ENCODE assay signal across 8 cellular contexts in genomic region chr6:142871910-142872331, GRCh38.
A peak's percentile ranks its signal among the peaks of the same experiment; 100 is the strongest.
DNase-seq lines count a peak whose midpoint lies in the region; ATAC-seq and TF ChIP-seq lines count a peak whose summit lies in the region.

No MANE protein-coding gene starts in this region.

- H3K4me1 ChIP-seq in left ventricle myocardium inferior (peaks cover 82% of the 10 kb centered on the region), mesendoderm (ENCODE audit: control insufficient read depth, low read depth, low read length) (peaks cover 18% of the 10 kb centered on the region)

- H2BK15ac ChIP-seq in mesendoderm (replicated peaks; ENCODE audit: low read depth) = no peak overlapping the region

- no peaks in the 10 kb centered on the region for H3K79me1 ChIP-seq in mesendoderm (ENCODE audit: low read length)

- peak overlapping the region; percentile 9 for H3K4me3 ChIP-seq in left ventricle myocardium inferior
- no peak overlapping the region for H3K4me3 ChIP-seq in mesendoderm (ENCODE audit: low read length)

- H2BK120ac ChIP-seq in mesendoderm (ENCODE audit: low read depth, low read length) = no peak overlapping the region

- DNase-seq in COLO829 (ENCODE audit: low spot score) = peak; percentile 94
- peak; percentile 96 for DNase-seq in HT1080 (ENCODE audit: low read depth)
- DNase-seq in activated naive CD4-positive, alpha-beta T cell treated with Interleukin-2 at 50 U/mL for 16 hours = peak; percentile 64
- no peak for DNase-seq in left ventricle myocardium inferior
- peak; percentile 32 to 47 for DNase-seq in stimulated activated CD8-positive, alpha-beta memory T cell treated with anti-CD3 and anti-CD28 coated beads, Interleukin-15, amount 100 ng/mL, for 48 hours (ENCODE audit: low read depth in 2 of 2)
- DNase-seq in mesendoderm = no peak
- DNase-seq in SIG-M5 (lab: John Stamatoyannopoulos, UW) = no peak

- H2AK5ac ChIP-seq in mesendoderm (ENCODE audit: low read length) = no peak overlapping the region

- no peak overlapping the region for H3K4ac ChIP-seq in mesendoderm (ENCODE audit: low read depth, low read length)

- no peak overlapping the region for H3K4me2 ChIP-seq in mesendoderm (ENCODE audit: low read length)

- H3K18ac ChIP-seq in mesendoderm (ENCODE audit: low read length) = no peak overlapping the region

- WGBS in mesendoderm (ENCODE audit: extremely low coverage, insufficient coverage, low lambda C conversion rate) = no CpG with 5 or more reads among the region's 4 CpGs

- H4K5ac ChIP-seq in mesendoderm (ENCODE audit: low read length) = no peak overlapping the region

- H3K27me3 ChIP-seq in left ventricle myocardium inferior (ENCODE audit: low read depth) (no peaks in the 10 kb centered on the region), mesendoderm (ENCODE audit: insufficient read depth, low read length, poor library complexity) (no peaks in the 10 kb centered on the region)

- no peaks in the 10 kb centered on the region for H3K9me3 ChIP-seq in left ventricle myocardium inferior (replicated peaks)

- H3K23ac ChIP-seq in mesendoderm (ENCODE audit: low read length) = no peak overlapping the region

- H3K79me2 ChIP-seq in mesendoderm (ENCODE audit: control insufficient read depth, insufficient read depth, low read length) = no peaks in the 10 kb centered on the region

- no peak overlapping the region for H3K9ac ChIP-seq in mesendoderm (ENCODE audit: low read length)

- H2BK5ac ChIP-seq in mesendoderm (ENCODE audit: low read length) = no peak overlapping the region

- peak; percentile 97 for ATAC-seq in GM21447 (IDR thresholded peaks at IDR 0.05; ENCODE audit: unreplicated experiment)

- intact Hi-C loops in left ventricle myocardium inferior (cut with micrococcal nuclease) = no loop called here

- no peak for TF ChIP-seq CTCF in left ventricle myocardium inferior (IDR thresholded peaks at IDR 0.05; ENCODE audit: borderline replicate concordance)

- H3K27ac ChIP-seq in left ventricle myocardium inferior (replicated peaks) (peak overlapping the region; percentile 73), mesendoderm (ENCODE audit: low read depth, low read length) (no peak overlapping the region)

- H3K56ac ChIP-seq in mesendoderm (ENCODE audit: low read length) = no peak overlapping the region

- H3K36me3 ChIP-seq in left ventricle myocardium inferior (no peaks in the 10 kb centered on the region), mesendoderm (ENCODE audit: control insufficient read depth, insufficient read depth, low read length) (no peaks in the 10 kb centered on the region)

- no peak overlapping the region for H4K8ac ChIP-seq in mesendoderm (ENCODE audit: low read depth, low read length)

Comparison
In these comparisons a context has a peak if more than half of its experiments do, and no peak if none do; other contexts are left out.
1. DNase-seq: peak in COLO829 (single experiment), HT1080 (single experiment), activated naive CD4-positive, alpha-beta T cell treated with Interleukin-2 at 50 U/mL for 16 hours (single experiment) and stimulated activated CD8-positive, alpha-beta memory T cell treated with anti-CD3 and anti-CD28 coated beads, Interleukin-15, amount 100 ng/mL, for 48 hours (2 of 2); none in left ventricle myocardium inferior (single experiment), mesendoderm (single experiment) and SIG-M5 (single experiment).